Comparison of ENCODE assay signal across 31 cellular contexts in genomic region chr15:23644829-23645228, GRCh38. TPM values are rescaled to one million over a fixed set of nuclear protein-coding genes. Genes with fewer than 3 reads are reported as not detected.
"Had no signal": no experiment of that assay in that cellular context is flagged by ENCODE, and none has a peak within 500 bp of the region (broad histone marks: within the 10 kb centered on the region; RNA-seq: fewer than 3 reads in every experiment).

No MANE protein-coding gene starts in this region.

- H3K4me1 Mint-ChIP-seq: activated CD4-positive, alpha-beta T cell treated with anti-CD3 and anti-CD28 coated beads for 36 hours; activated CD4-positive, alpha-beta T cell treated with anti-CD3 and anti-CD28 coated beads, Interleukin-2, amount 10 ng/mL, durations not matched to agents 7 days and 5 days had no signal

- H3K36me3 Mint-ChIP-seq: activated naive CD4-positive, alpha-beta T cell treated with anti-CD3 and anti-CD28 coated beads, Interleukin-2, amount 50 U/mL, for 72 hours had no signal

- H3K4me3 ChIP-seq: adrenal gland, MG63, SJSA1 had no signal

- H3K4me3 Mint-ChIP-seq: activated CD4-positive, alpha-beta T cell treated with anti-CD3 and anti-CD28 coated beads for 36 hours; activated CD4-positive, alpha-beta T cell treated with anti-CD3 and anti-CD28 coated beads, Interleukin-2, amount 10 ng/mL, durations not matched to agents 7 days and 5 days; activated naive CD4-positive, alpha-beta T cell treated with anti-CD3 and anti-CD28 coated beads for 36 hours; activated T-cell treated with anti-CD3 and anti-CD28 coated beads, Interleukin-2, amount 50 U/mL, for 4 hours; activated T-helper 1 cell treated with anti-CD3 and anti-CD28 coated beads, Interleukin-12 subunit alpha, Interleukin-12 subunit beta, Interleukin-2, Interleukin-4 antibody, amounts not matched to agents 30 ng/mL and 10 ng/mL and 1 ng/mL, durations not matched to agents 14 hours and 24 hours and 36 hours; T-helper 1 cell treated with Interleukin-12 subunit alpha and Interleukin-12 subunit beta and Interleukin-4 antibody, amounts not matched to agents 30 μg/mL and 1 μg/mL, for 36 hours; T-helper 2 cell treated with Interferon-gamma antibody and Interleukin-4, amounts not matched to agents 5 μg/mL and 100 μg/mL, for 36 hours had no signal

- H3K9me3 Mint-ChIP-seq: activated CD4-positive, alpha-beta T cell treated with anti-CD3 and anti-CD28 coated beads, Interleukin-2, amount 10 ng/mL, durations not matched to agents 7 days and 5 days; activated naive CD4-positive, alpha-beta T cell treated with anti-CD3 and anti-CD28 coated beads for 36 hours; activated naive CD4-positive, alpha-beta T cell treated with anti-CD3 and anti-CD28 coated beads, Interleukin-2, amount 50 U/mL, for 72 hours; activated T-cell treated with anti-CD3 and anti-CD28 coated beads, Interleukin-2, amount 50 U/mL, for 4 hours; activated T-helper 1 cell treated with anti-CD3 and anti-CD28 coated beads, Interleukin-12 subunit alpha, Interleukin-12 subunit beta, Interleukin-2, Interleukin-4 antibody, amounts not matched to agents 30 ng/mL and 10 ng/mL and 1 ng/mL, durations not matched to agents 14 hours and 24 hours and 36 hours; T-helper 1 cell treated with Interleukin-12 subunit alpha and Interleukin-12 subunit beta and Interleukin-4 antibody, amounts not matched to agents 30 μg/mL and 1 μg/mL, for 36 hours; T-helper 2 cell treated with Interferon-gamma antibody and Interleukin-4, amounts not matched to agents 5 μg/mL and 100 μg/mL, for 36 hours had no signal

- H3K27me3 ChIP-seq: brain microvascular endothelial cell, SJSA1 had no signal

- H3K36me3 ChIP-seq: adrenal gland, brain microvascular endothelial cell, MG63, SJSA1 had no signal

- DNase-seq: activated CD4-positive, alpha-beta T cell treated with anti-CD3 and anti-CD28 coated beads for 36 hours; activated CD4-positive, alpha-beta T cell treated with anti-CD3 and anti-CD28 coated beads, Interleukin-2, amount 10 ng/mL, durations not matched to agents 7 days and 5 days; activated CD4-positive, alpha-beta T cell treated with anti-CD3 and anti-CD28 coated beads, Interleukin-2, amount 50 U/mL, for 48 hours; activated CD8-positive, alpha-beta memory T cell treated with anti-CD3 and anti-CD28 coated beads, Interleukin-2, amount 50 U/mL, for 4 hours; activated gamma-delta T cell treated with Interleukin-2 at 50 U/mL for 16 hours; activated naive CD4-positive, alpha-beta T cell treated with anti-CD3 and anti-CD28 coated beads for 36 hours; activated T-cell treated with anti-CD3 and anti-CD28 coated beads for 4 hours; activated T-cell treated with anti-CD3 and anti-CD28 coated beads, Interleukin-2, amount 50 U/mL, for 4 hours; adrenal gland; anterior cingulate cortex; brain microvascular endothelial cell; Kasumi-1; KG1; MG63; NCI-H1048; NCI-H1105 treated with DMSO at 0.1 percent for 48 hours; NCI-H1694; NCI-H1930; NCI-H2081 treated with DMSO at 0.1 percent for 48 hours; NCI-H226; NCI-H446 treated with DMSO at 0.1 percent for 48 hours; NCI-H524 treated with DMSO at 0.1 percent for 48 hours had no signal

- H3K27ac Mint-ChIP-seq: activated CD4-positive, alpha-beta T cell treated with anti-CD3 and anti-CD28 coated beads for 36 hours; activated CD4-positive, alpha-beta T cell treated with anti-CD3 and anti-CD28 coated beads, Interleukin-2, amount 10 ng/mL, durations not matched to agents 7 days and 5 days; activated naive CD4-positive, alpha-beta T cell treated with anti-CD3 and anti-CD28 coated beads for 36 hours; activated naive CD4-positive, alpha-beta T cell treated with anti-CD3 and anti-CD28 coated beads, Interleukin-2, amount 50 U/mL, for 72 hours; activated T-helper 1 cell treated with anti-CD3 and anti-CD28 coated beads, Interleukin-12 subunit alpha, Interleukin-12 subunit beta, Interleukin-2, Interleukin-4 antibody, amounts not matched to agents 30 ng/mL and 10 ng/mL and 1 ng/mL, durations not matched to agents 14 hours and 24 hours and 36 hours; T-helper 1 cell treated with Interleukin-12 subunit alpha and Interleukin-12 subunit beta and Interleukin-4 antibody, amounts not matched to agents 30 μg/mL and 1 μg/mL, for 36 hours; T-helper 2 cell treated with Interferon-gamma antibody and Interleukin-4, amounts not matched to agents 5 μg/mL and 100 μg/mL, for 36 hours; WTC11 had no signal

- ATAC-seq: activated CD4-positive, alpha-beta T cell treated with anti-CD3 and anti-CD28 coated beads for 36 hours; activated CD4-positive, CD25-positive, alpha-beta regulatory T cell treated with anti-CD3 and anti-CD28 coated beads, Interleukin-2, amount 50 U/mL, for 24 hours; activated naive CD4-positive, alpha-beta T cell treated with anti-CD3 and anti-CD28 coated beads, Interleukin-2, amount 50 U/mL, for 72 hours; activated T-cell treated with anti-CD3 and anti-CD28 coated beads, Interleukin-2, amount 50 U/mL, for 4 hours; Panc1 had no signal

RNA-seq across cellular contexts. Expression of gene MAGEL2, which starts 2.8 kb away (rescaled TPM):
- total RNA-seq: activated CD4-positive, alpha-beta T cell treated with anti-CD3 and anti-CD28 coated beads for 36 hours; activated CD4-positive, alpha-beta T cell treated with anti-CD3 and anti-CD28 coated beads, Interleukin-2, amount 10 ng/mL, durations not matched to agents 7 days and 5 days; activated naive CD4-positive, alpha-beta T cell treated with anti-CD3 and anti-CD28 coated beads for 36 hours; activated naive CD4-positive, alpha-beta T cell treated with anti-CD3 and anti-CD28 coated beads, Interleukin-2, amount 50 U/mL, for 72 hours; activated T-cell treated with anti-CD3 and anti-CD28 coated beads, Interleukin-2, amount 50 U/mL, for 4 hours; activated T-helper 1 cell treated with anti-CD3 and anti-CD28 coated beads, Interleukin-12 subunit alpha, Interleukin-12 subunit beta, Interleukin-2, Interleukin-4 antibody, amounts not matched to agents 30 ng/mL and 10 ng/mL and 1 ng/mL, durations not matched to agents 14 hours and 24 hours and 36 hours; RPMI7951; SJSA1 had no signal
